8 cellular contexts compared by ENCODE assay signal in genomic region chr6:162727347-162728176, GRCh38. TPM values are rescaled to one million over a fixed set of nuclear protein-coding genes. Genes with fewer than 3 reads are reported as not detected.
A peak's percentile ranks its signal among the peaks of the same experiment; 100 is the strongest.
DNase-seq lines count a peak whose midpoint lies in the region; ATAC-seq and TF ChIP-seq lines count a peak whose summit lies in the region.

Gene PACRG (plus strand): TSS chr6:162727974.
Gene PRKN (minus strand): TSS chr6:162727766.

- H3K36me3 Mint-ChIP-seq in activated CD4-positive, alpha-beta T cell treated with anti-CD3 and anti-CD28 coated beads, Interleukin-2, amount 10 ng/mL, durations not matched to agents 24 days and 14 days (ENCODE audit: low read depth): no peaks in the 10 kb centered on the region

- peaks cover 3% of the 10 kb centered on the region for H3K27me3 Mint-ChIP-seq in activated CD4-positive, alpha-beta T cell treated with anti-CD3 and anti-CD28 coated beads, Interleukin-2, amount 10 ng/mL, durations not matched to agents 24 days and 14 days

- no peaks in the 10 kb centered on the region for H3K9me3 Mint-ChIP-seq in activated CD4-positive, alpha-beta T cell treated with anti-CD3 and anti-CD28 coated beads, Interleukin-2, amount 10 ng/mL, durations not matched to agents 24 days and 14 days

- ATAC-seq in GM18907 (IDR thresholded peaks at IDR 0.05; ENCODE audit: unreplicated experiment) (peak; percentile 98), HG03159 (IDR thresholded peaks at IDR 0.05; ENCODE audit: unreplicated experiment) (peak; percentile 96)

- DNase-seq in ACHN (peak; percentile 96), NCI-H345 (lab: John Stamatoyannopoulos, UW) (peak; percentile 91), coronary artery (ENCODE audit: low spot score) (peak; percentile 99), kidney tubule cell (ENCODE audit: low spot score) (peak; percentile 99)
- peak; percentile 99 for DNase-seq in activated CD4-positive, alpha-beta T cell treated with anti-CD3 and anti-CD28 coated beads, Interleukin-2, amount 10 ng/mL, durations not matched to agents 24 days and 14 days
- DNase-seq in stimulated activated CD4-positive, alpha-beta T cell treated with anti-CD3 and anti-CD28 coated beads, Interleukin-15, amount 100 ng/mL, for 48 hours (ENCODE audit: low read depth in 2 of 2): peak; percentile 92 to 98

- peak within 1 kb of the TSS; percentile 73 to 90 for H3K27ac ChIP-seq in coronary artery

- H3K4me3 ChIP-seq in coronary artery: peak within 1 kb of the TSS; percentile 95

- peak within 1 kb of the TSS; percentile 91 for H3K27ac Mint-ChIP-seq in activated CD4-positive, alpha-beta T cell treated with anti-CD3 and anti-CD28 coated beads, Interleukin-2, amount 10 ng/mL, durations not matched to agents 24 days and 14 days

- intact Hi-C loops in activated CD4-positive, alpha-beta T cell treated with anti-CD3 and anti-CD28 coated beads, Interleukin-2, amount 10 ng/mL, durations not matched to agents 24 days and 14 days (cut with micrococcal nuclease): loop anchor here (5.0 kb wide), 2 partner anchors 1455 to 1735 kb away; partner anchors contain the start of genes AGPAT4 and MAP3K4

- in situ Hi-C loops in ACHN (cut with HindIII; ENCODE audit: low pct_ligation_motif_present, low pct_unique_long_range_greater_than_20kb, low sequenced_read_pairs): no loop called here

- H3K4me3 Mint-ChIP-seq in activated CD4-positive, alpha-beta T cell treated with anti-CD3 and anti-CD28 coated beads, Interleukin-2, amount 10 ng/mL, durations not matched to agents 24 days and 14 days: peak within 1 kb of the TSS; percentile 92

- H3K4me1 Mint-ChIP-seq in activated CD4-positive, alpha-beta T cell treated with anti-CD3 and anti-CD28 coated beads, Interleukin-2, amount 10 ng/mL, durations not matched to agents 24 days and 14 days: peaks cover 6% of the 10 kb centered on the region

- no peak for TF ChIP-seq CTCF in coronary artery (IDR thresholded peaks at IDR 0.05)

RNA-seq across cellular contexts. Expression of gene PACRG, which starts in this region (rescaled TPM):
- total RNA-seq in activated CD4-positive, alpha-beta T cell treated with anti-CD3 and anti-CD28 coated beads, Interleukin-2, amount 10 ng/mL, durations not matched to agents 24 days and 14 days: not detected in 2 replicates

RNA-seq across cellular contexts. Expression of gene PRKN, which starts in this region (rescaled TPM):
- not detected in 2 replicates for total RNA-seq in activated CD4-positive, alpha-beta T cell treated with anti-CD3 and anti-CD28 coated beads, Interleukin-2, amount 10 ng/mL, durations not matched to agents 24 days and 14 days

Comparison
In these comparisons a context has a peak if more than half of its experiments do, and no peak if none do; other contexts are left out.
1. Peak in every context shown above with its lines: DNase-seq, ATAC-seq, H3K4me3 ChIP-seq and H3K27ac ChIP-seq.
2. Peak in DNase-seq in activated CD4-positive, alpha-beta T cell treated with anti-CD3 and anti-CD28 coated beads, Interleukin-2, amount 10 ng/mL, durations not matched to agents 24 days and 14 days; RNA of the genes that start here not detected or under 1 TPM.